8 cellular contexts compared by ENCODE assay signal in genomic region chrX:134237363-134237702, GRCh38. TPM values are rescaled to one million over a fixed set of nuclear protein-coding genes. Genes with fewer than 3 reads are reported as not detected.
DNase-seq lines count a peak whose midpoint lies in the region; ATAC-seq and TF ChIP-seq lines count a peak whose summit lies in the region.

No MANE protein-coding gene starts in this region.

- no peaks in the 10 kb centered on the region for H3K9me3 ChIP-seq in Panc1 (ENCODE audit: control insufficient read depth, insufficient read depth, low read depth, low read length)
- no peaks in the 10 kb centered on the region for H3K9me3 ChIP-seq in heart right ventricle

- H3K27ac ChIP-seq in Panc1 (ENCODE audit: low read length) (no peak overlapping the region), heart right ventricle (no peak overlapping the region)

- peaks cover 6% of the 10 kb centered on the region for H3K27me3 ChIP-seq in Panc1 (ENCODE audit: control insufficient read depth, insufficient read depth, low read length)
- H3K27me3 ChIP-seq in heart right ventricle, result peaks cover 0 to 68% (median 0%) of the 10 kb centered on the region in 7 donors

- no peaks in the 10 kb centered on the region for H3K27me3 Mint-ChIP-seq in progenitor cell of endocrine pancreas

- WGBS in heart right ventricle, 2 donors, result 1% methylated on average over 10 to 23 of the region's 23 CpGs

- no peak; the same call in 1 of the 2 replicates for ATAC-seq in Panc1
- no peak for ATAC-seq in heart right ventricle
- no peak for ATAC-seq in GM18519 (IDR thresholded peaks at IDR 0.05; ENCODE audit: low FRiP score, unreplicated experiment)

- peaks cover 7% of the 10 kb centered on the region for H3K9me3 Mint-ChIP-seq in progenitor cell of endocrine pancreas (ENCODE audit: low read depth)

- H3K4me1 ChIP-seq in Panc1 (ENCODE audit: control insufficient read depth, insufficient read depth, low read length) (no peaks in the 10 kb centered on the region), heart right ventricle (no peaks in the 10 kb centered on the region)

- CTCF ChIA-PET in Panc1 (lab: Charles Lee), result no interaction called here

- intact Hi-C loops in Panc1 (cut with micrococcal nuclease; ENCODE audit: unreplicated experiment) (no loop called here), heart right ventricle (cut with DNase I) (no loop called here)

- in situ Hi-C loops in G401 (cut with HindIII; ENCODE audit: low sequenced_read_pairs), result no loop called here
- in situ Hi-C loops in Panc1 (cut with HindIII; ENCODE audit: low pct_unique_long_range_greater_than_20kb, low sequenced_read_pairs), result no loop called here

- peaks cover 2% of the 10 kb centered on the region for H3K36me3 Mint-ChIP-seq in progenitor cell of endocrine pancreas (ENCODE audit: insufficient read depth)

- TF ChIP-seq CTCF in Panc1 (IDR thresholded peaks at IDR 0.05) (no peak), heart right ventricle (IDR thresholded peaks at IDR 0.05) (no peak), progenitor cell of endocrine pancreas (IDR thresholded peaks at IDR 0.05; ENCODE audit: unreplicated experiment) (no peak)

- H3K4me1 Mint-ChIP-seq in progenitor cell of endocrine pancreas (ENCODE audit: low read depth), result peaks cover 8% of the 10 kb centered on the region

- peak overlapping the region; percentile 74 for H3K4me3 Mint-ChIP-seq in progenitor cell of endocrine pancreas (ENCODE audit: low read depth)

- H3K36me3 ChIP-seq in Panc1 (ENCODE audit: control insufficient read depth, insufficient read depth, low read length) (no peaks in the 10 kb centered on the region), heart right ventricle (no peaks in the 10 kb centered on the region)

- H3K4me3 ChIP-seq in Panc1 (ENCODE audit: low read depth in 2 of 2, low read length in 2 of 2), result peak overlapping the region; percentile 43 to 48
- peak overlapping the region; percentile 14 to 57 (median 51) for H3K4me3 ChIP-seq in heart right ventricle

- POLR2A ChIA-PET in Panc1 (lab: Charles Lee), result no interaction called here

- H3K27ac Mint-ChIP-seq in progenitor cell of endocrine pancreas, result peak overlapping the region; percentile 49

- peak; percentile 8 for DNase-seq in G401 (ENCODE audit: low spot score)
- DNase-seq in Panc1 (ENCODE audit: low read depth, low spot score), result no peak
- DNase-seq in heart right ventricle, result no peak
- no peak for DNase-seq in progenitor cell of endocrine pancreas (ENCODE audit: low spot score, unreplicated experiment)
- no peak for DNase-seq in DMS153 treated with DMSO at 0.1 percent for 48 hours (lab: John Stamatoyannopoulos, UW; ENCODE audit: unreplicated experiment)
- no peak for DNase-seq in NK-92 treated with Interleukin-12 subunit alpha and Interleukin-12 subunit beta, amount 100 ng/mL, for 24 hours (lab: John Stamatoyannopoulos, UW)
- DNase-seq in COLO668 (lab: John Stamatoyannopoulos, UW; ENCODE audit: unreplicated experiment), result no peak

- no TSS peak for BruUV-seq in Panc1 (replicated peaks; lab: Mats Ljungman, UMichigan)

RNA-seq across cellular contexts. Expression of gene CCDC160, which starts 0.4 kb away (rescaled TPM):
- total RNA-seq in G401 (2014; rRNA removed; shearing (Covaris generic)), result 14.5 and 19.8 TPM in 2 replicates
- total RNA-seq in Panc1 (2021; ENCODE audit: unreplicated experiment) (not detected), heart right ventricle (not detected), progenitor cell of endocrine pancreas (2.1 and 2.7 TPM in 2 replicates)
- polyA plus RNA-seq in Panc1 (2012; ENCODE audit: insufficient read length), result not detected
- polyA plus RNA-seq in heart right ventricle, result not detected
